8 cellular contexts compared by ENCODE assay signal in the genomic region with DNA sequence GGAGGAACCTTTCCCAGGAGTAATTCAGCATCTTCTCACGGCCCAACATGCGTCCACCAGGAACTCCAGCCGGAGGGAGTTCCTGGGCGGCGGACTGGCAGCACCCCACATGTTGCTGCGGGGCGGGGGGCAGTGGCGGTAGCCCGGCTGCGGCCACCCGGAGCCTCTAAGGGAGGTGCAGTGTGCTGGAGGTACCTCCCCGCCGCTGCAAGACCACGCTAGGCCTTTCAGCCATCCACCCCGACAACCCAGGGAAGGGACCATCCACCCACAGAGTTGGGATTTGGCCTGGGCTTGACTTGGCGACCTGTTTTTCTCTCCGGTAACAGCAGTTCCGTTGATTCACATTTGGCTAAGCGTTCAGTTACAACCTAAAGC. TPM values are rescaled to one million over a fixed set of nuclear protein-coding genes. Genes with fewer than 3 reads are reported as not detected.
DNase-seq lines count a peak whose midpoint lies in the region; ATAC-seq and TF ChIP-seq lines count a peak whose summit lies in the region.

No MANE protein-coding gene starts in this region.

- H3K27me3 Mint-ChIP-seq in activated B cell treated with CpG ODN at 0.5 μM for 24 hours, result peaks cover 43% of the 10 kb centered on the region

- H3K36me3 Mint-ChIP-seq in activated B cell treated with CpG ODN at 0.5 μM for 24 hours (ENCODE audit: low read depth), result no peaks in the 10 kb centered on the region

- H3K27me3 ChIP-seq in kidney epithelial cell (ENCODE audit: control insufficient read depth, insufficient read depth, low read length), result no peaks in the 10 kb centered on the region
- H3K27me3 ChIP-seq in subcutaneous abdominal adipose tissue (ENCODE audit: control insufficient read depth in 5 of 5, insufficient read depth in 4 of 5, low read length in 5 of 5), result peaks cover 7 to 22% (median 11%) of the 10 kb centered on the region in 5 donors

- intact Hi-C loops in activated B cell treated with CpG ODN at 0.5 μM for 24 hours (cut with micrococcal nuclease), result no loop called here

- peaks cover 0 to 3% (median 0%) of the 10 kb centered on the region in 5 donors for H3K9me3 ChIP-seq in subcutaneous abdominal adipose tissue (ENCODE audit: control insufficient read depth in 5 of 5, low read length in 5 of 5)

- no peak overlapping the region for H3K27ac Mint-ChIP-seq in activated B cell treated with CpG ODN at 0.5 μM for 24 hours

- peak; percentile 16 for DNase-seq in NCI-H1092 treated with DMSO at 0.1 percent for 48 hours (lab: John Stamatoyannopoulos, UW)
- no peak for DNase-seq in NCI-H1092 (lab: John Stamatoyannopoulos, UW)
- no peak for DNase-seq in activated B cell treated with CpG ODN at 0.5 μM for 24 hours
- DNase-seq in kidney epithelial cell (ENCODE audit: low read depth), result no peak
- DNase-seq in NOMO-1 treated with dmso at 0.1 percent for 144 hours (lab: John Stamatoyannopoulos, UW; ENCODE audit: unreplicated experiment), result no peak
- no peak for DNase-seq in stimulated activated CD4-positive, alpha-beta T cell treated with anti-CD3 and anti-CD28 coated beads, Interleukin-12 subunit alpha, Interleukin-12 subunit beta, amount 100 ng/mL, for 4 hours

- ATAC-seq in activated B cell treated with CpG ODN at 0.5 μM for 24 hours (ENCODE audit: low read depth) (no peak), GM18502 (IDR thresholded peaks at IDR 0.05; ENCODE audit: poor library complexity, unreplicated experiment) (no peak)

- POLR2A ChIA-PET in activated B cell treated with CpG ODN at 0.5 μM for 24 hours (lab: Charles Lee), result no interaction called here

- TF ChIP-seq CTCF in activated B cell treated with CpG ODN at 0.5 μM for 24 hours (IDR thresholded peaks at IDR 0.05) (no peak), kidney epithelial cell (IDR thresholded peaks at IDR 0.05; ENCODE audit: insufficient read depth, low read length, poor library complexity, severe bottlenecking) (no peak)

- peak overlapping the region in 1 of 5 donors; percentile 33 for H3K9ac ChIP-seq in subcutaneous abdominal adipose tissue (ENCODE audit: low read length in 5 of 5)

- H3K36me3 ChIP-seq in kidney epithelial cell (ENCODE audit: control insufficient read depth, insufficient read depth, low read length) (no peaks in the 10 kb centered on the region), subcutaneous abdominal adipose tissue (ENCODE audit: control insufficient read depth in 5 of 5, insufficient read depth in 5 of 5, low read length in 5 of 5) (no peaks in the 10 kb centered on the region)

- no peak overlapping the region for H3K27ac ChIP-seq in subcutaneous abdominal adipose tissue (ENCODE audit: low read depth, low read length)

- CTCF ChIA-PET in activated B cell treated with CpG ODN at 0.5 μM for 24 hours (lab: Charles Lee), result no interaction called here

- H3K4me3 ChIP-seq in kidney epithelial cell (ENCODE audit: low read depth, low read length), result peak overlapping the region; percentile 75
- peak overlapping the region; percentile 50 to 83 (median 76) for H3K4me3 ChIP-seq in subcutaneous abdominal adipose tissue (ENCODE audit: low read depth in 1 of 5, low read length in 5 of 5)

- H3K4me1 Mint-ChIP-seq in activated B cell treated with CpG ODN at 0.5 μM for 24 hours, result peaks cover 16% of the 10 kb centered on the region

- peaks cover 0 to 19% (median 17%) of the 10 kb centered on the region in 5 donors for H3K4me1 ChIP-seq in subcutaneous abdominal adipose tissue (ENCODE audit: control insufficient read depth in 5 of 5, insufficient read depth in 5 of 5, low read length in 5 of 5)

- peak overlapping the region; percentile 53 for H3K4me3 Mint-ChIP-seq in activated B cell treated with CpG ODN at 0.5 μM for 24 hours

- H3K9me3 Mint-ChIP-seq in activated B cell treated with CpG ODN at 0.5 μM for 24 hours, result peaks cover 3% of the 10 kb centered on the region

RNA-seq across cellular contexts. Expression of gene LYPD6, which starts 0.6 kb away (rescaled TPM):
- total RNA-seq in activated B cell treated with CpG ODN at 0.5 μM for 24 hours (not detected in 2 replicates), kidney epithelial cell (3.4 and 3.7 TPM in 2 replicates)
